In genomic region chr6:142805042-142805441, GRCh38 we compare ENCODE assay signal across 29 cellular contexts.
DNase-seq lines count a peak whose midpoint lies in the region; ATAC-seq and TF ChIP-seq lines count a peak whose summit lies in the region.
"Had no signal": no experiment of that assay in that cellular context is flagged by ENCODE, and none has a peak within 500 bp of the region (broad histone marks: within the 10 kb centered on the region; RNA-seq: fewer than 3 reads in every experiment).

No MANE protein-coding gene starts in this region.

- TF ChIP-seq EP300 in SK-N-SH (IDR thresholded peaks at IDR 0.05; ENCODE audit: borderline replicate concordance in 1 of 2, low read depth in 1 of 2, low read length in 1 of 2), result no peak

- TF ChIP-seq RAD21 in SK-N-SH (IDR thresholded peaks at IDR 0.05; ENCODE audit: low read length), result no peak

- H3K4me2 ChIP-seq in SK-N-SH, result no peak overlapping the region

- H3K27me3 Mint-ChIP-seq in activated CD4-positive, alpha-beta memory T cell treated with anti-CD3 and anti-CD28 coated beads for 36 hours, result no peaks in the 10 kb centered on the region
- no peaks in the 10 kb centered on the region for H3K27me3 Mint-ChIP-seq in activated CD4-positive, alpha-beta memory T cell treated with anti-CD3 and anti-CD28 coated beads, Interleukin-2, amount 10 ng/mL, durations not matched to agents 7 days and 5 days
- H3K27me3 Mint-ChIP-seq in CD4-positive, alpha-beta memory T cell, result no peaks in the 10 kb centered on the region
- no peaks in the 10 kb centered on the region for H3K27me3 Mint-ChIP-seq in T-cell
- H3K27me3 Mint-ChIP-seq in naive thymus-derived CD8-positive, alpha-beta T cell, result no peaks in the 10 kb centered on the region
- H3K27me3 Mint-ChIP-seq: activated naive CD8-positive, alpha-beta T cell treated with anti-CD3 and anti-CD28 coated beads, Interleukin-2, amount 10 ng/mL, durations not matched to agents 7 days and 5 days; stimulated activated naive CD8-positive, alpha-beta T cell treated with anti-CD3 and anti-CD28 coated beads, Interleukin-15, amount 100 ng/mL, for 72 hours had no signal

- intact Hi-C loops in activated CD4-positive, alpha-beta memory T cell treated with anti-CD3 and anti-CD28 coated beads for 36 hours (cut with micrococcal nuclease), result no loop called here
- intact Hi-C loops in CD4-positive, alpha-beta memory T cell (cut with micrococcal nuclease), result no loop called here

- no peak for TF ChIP-seq CTCF in SK-N-SH (IDR thresholded peaks at IDR 0.05)

- no peaks in the 10 kb centered on the region for H4K20me1 ChIP-seq in SK-N-SH (ENCODE audit: insufficient read depth)

- peaks cover 88% of the 10 kb centered on the region for H3K4me1 Mint-ChIP-seq in activated CD4-positive, alpha-beta memory T cell treated with anti-CD3 and anti-CD28 coated beads for 36 hours (ENCODE audit: low read depth)
- peaks cover 28% of the 10 kb centered on the region for H3K4me1 Mint-ChIP-seq in activated CD4-positive, alpha-beta memory T cell treated with anti-CD3 and anti-CD28 coated beads, Interleukin-2, amount 10 ng/mL, durations not matched to agents 7 days and 5 days
- peaks cover 75 to 96% (median 85%) of the 10 kb centered on the region in 4 donors for H3K4me1 Mint-ChIP-seq in CD4-positive, alpha-beta memory T cell
- peaks cover 92 to 95% (median 93%) of the 10 kb centered on the region in 3 donors for H3K4me1 Mint-ChIP-seq in T-cell
- H3K4me1 Mint-ChIP-seq in naive thymus-derived CD8-positive, alpha-beta T cell, result peaks cover 51 to 90% (median 82%) of the 10 kb centered on the region in 4 donors

- H3K9me3 ChIP-seq in CD4-positive, alpha-beta memory T cell (ENCODE audit: control insufficient read depth in 1 of 2, low read length in 2 of 2), result no peaks in the 10 kb centered on the region
- H3K9me3 ChIP-seq in SK-N-SH, result no peaks in the 10 kb centered on the region
- H3K9me3 ChIP-seq: BE2C, Caco-2, psoas muscle, SJCRH30, transverse colon had no signal

- no peaks in the 10 kb centered on the region for H3K9me3 Mint-ChIP-seq in activated CD4-positive, alpha-beta memory T cell treated with anti-CD3 and anti-CD28 coated beads for 36 hours
- H3K9me3 Mint-ChIP-seq in activated CD4-positive, alpha-beta memory T cell treated with anti-CD3 and anti-CD28 coated beads, Interleukin-2, amount 10 ng/mL, durations not matched to agents 7 days and 5 days, result no peaks in the 10 kb centered on the region
- H3K9me3 Mint-ChIP-seq in CD4-positive, alpha-beta memory T cell, result no peaks in the 10 kb centered on the region
- no peaks in the 10 kb centered on the region for H3K9me3 Mint-ChIP-seq in T-cell
- peaks cover 0 to 3% (median 0%) of the 10 kb centered on the region in 9 donors for H3K9me3 Mint-ChIP-seq in naive thymus-derived CD8-positive, alpha-beta T cell
- H3K9me3 Mint-ChIP-seq: immature natural killer cell had no signal

- H3K4me3 ChIP-seq in CD4-positive, alpha-beta memory T cell (ENCODE audit: low read length in 2 of 2), result no peak overlapping the region
- H3K4me3 ChIP-seq in SK-N-SH (ENCODE audit: low read depth in 2 of 2, low read length in 1 of 2), result no peak overlapping the region
- H3K4me3 ChIP-seq: K562, psoas muscle, SJCRH30, transverse colon had no signal

- H3K4me1 ChIP-seq in CD4-positive, alpha-beta memory T cell (ENCODE audit: insufficient read depth, low read length), result peaks cover 91% of the 10 kb centered on the region
- peaks cover 9 to 13% of the 10 kb centered on the region in 2 experiments for H3K4me1 ChIP-seq in SK-N-SH (ENCODE audit: control insufficient read depth in 1 of 2, insufficient read depth in 2 of 2, low read depth in 1 of 2, low read length in 1 of 2)
- H3K4me1 ChIP-seq: BE2C, SJCRH30, transverse colon had no signal

- peaks cover 26% of the 10 kb centered on the region for H3K36me3 Mint-ChIP-seq in activated CD4-positive, alpha-beta memory T cell treated with anti-CD3 and anti-CD28 coated beads for 36 hours
- H3K36me3 Mint-ChIP-seq in activated CD4-positive, alpha-beta memory T cell treated with anti-CD3 and anti-CD28 coated beads, Interleukin-2, amount 10 ng/mL, durations not matched to agents 7 days and 5 days (ENCODE audit: low read depth), result peaks cover 45% of the 10 kb centered on the region
- peaks cover 32 to 47% of the 10 kb centered on the region in 2 donors for H3K36me3 Mint-ChIP-seq in CD4-positive, alpha-beta memory T cell
- H3K36me3 Mint-ChIP-seq in T-cell, result peaks cover 57% of the 10 kb centered on the region
- peaks cover 5 to 60% (median 26%) of the 10 kb centered on the region in 3 donors for H3K36me3 Mint-ChIP-seq in naive thymus-derived CD8-positive, alpha-beta T cell

- H3K79me2 ChIP-seq in SK-N-SH (ENCODE audit: insufficient read depth), result peaks cover 16% of the 10 kb centered on the region

- H3K9ac ChIP-seq in SK-N-SH, result no peak overlapping the region

- CTCF ChIA-PET in activated CD4-positive, alpha-beta memory T cell treated with anti-CD3 and anti-CD28 coated beads for 36 hours (lab: Charles Lee), result interaction anchor here (0.9 kb wide), 1 partner anchor 19 kb away, joined by 5 read pairs; no protein-coding TSS in a partner anchor
- CTCF ChIA-PET in activated CD4-positive, alpha-beta memory T cell treated with anti-CD3 and anti-CD28 coated beads, Interleukin-2, amount 10 ng/mL, durations not matched to agents 7 days and 5 days (lab: Charles Lee), result no interaction called here
- CTCF ChIA-PET in CD4-positive, alpha-beta memory T cell (lab: Charles Lee; ENCODE audit: partially characterized antibody), result interaction anchor here (1.2 to 1.8 kb wide), 2 partner anchors 11 to 19 kb away, joined by 3 to 4 read pairs; no protein-coding TSS in a partner anchor
- CTCF ChIA-PET in T-cell (lab: Charles Lee), result interaction anchor here (0.6 to 1.1 kb wide), 2 partner anchors 109 to 172 kb away, joined by 3 to 16 read pairs; no protein-coding TSS in a partner anchor
- CTCF ChIA-PET in SK-N-SH (lab: Yijun Ruan, JAX), result no interaction called here

- 96% methylated on average over 1 of the region's 1 CpG for WGBS in SK-N-SH (ENCODE audit: low lambda C conversion rate)

- H3K27me3 ChIP-seq in CD4-positive, alpha-beta memory T cell (ENCODE audit: insufficient read depth, low read length), result no peaks in the 10 kb centered on the region
- H3K27me3 ChIP-seq in SK-N-SH (ENCODE audit: insufficient read depth), result no peaks in the 10 kb centered on the region
- H3K27me3 ChIP-seq: BE2C, SJCRH30, transverse colon had no signal

- H3K9me2 ChIP-seq in SK-N-SH, result no peaks in the 10 kb centered on the region

- H3K36me3 ChIP-seq in CD4-positive, alpha-beta memory T cell (ENCODE audit: insufficient read depth, low read length), result no peaks in the 10 kb centered on the region
- no peaks in the 10 kb centered on the region for H3K36me3 ChIP-seq in SK-N-SH (replicated peaks in 1 of 2; ENCODE audit: control insufficient read depth in 1 of 2, insufficient read depth in 2 of 2, low read length in 1 of 2)
- H3K36me3 ChIP-seq: BE2C, SJCRH30, transverse colon had no signal

- no peak overlapping the region for H2AFZ ChIP-seq in SK-N-SH (ENCODE audit: low read depth)

- POLR2A ChIA-PET in activated CD4-positive, alpha-beta memory T cell treated with anti-CD3 and anti-CD28 coated beads for 36 hours (lab: Charles Lee), result interaction anchor here (0.7 to 1.2 kb wide), 2 partner anchors 26 to 140 kb away, joined by 3 to 4 read pairs; no protein-coding TSS in a partner anchor
- POLR2A ChIA-PET in activated CD4-positive, alpha-beta memory T cell treated with anti-CD3 and anti-CD28 coated beads, Interleukin-2, amount 10 ng/mL, durations not matched to agents 7 days and 5 days (lab: Charles Lee), result no interaction called here
- POLR2A ChIA-PET in CD4-positive, alpha-beta memory T cell (lab: Charles Lee; ENCODE audit: partially characterized antibody), result interaction anchor here (0.6 to 4.3 kb wide), 4 partner anchors 14 to 31 kb away, joined by 3 to 16 read pairs (median 3); no protein-coding TSS in a partner anchor
- POLR2A ChIA-PET in T-cell (lab: Charles Lee), result interaction anchor here in 1 of 2 donors (0.6 kb wide), 2 partner anchors 27 to 120 kb away, joined by 3 to 4 read pairs; no protein-coding TSS in a partner anchor
- POLR2A ChIA-PET in naive thymus-derived CD8-positive, alpha-beta T cell (lab: Charles Lee), result interaction anchor here (0.7 to 1.1 kb wide), 3 partner anchors 11 to 140 kb away, joined by 3 to 5 read pairs (median 5); partner anchors contain the start of gene HIVEP2
- POLR2A ChIA-PET in SK-N-SH (lab: Yijun Ruan, JAX), result no interaction called here

- no peak overlapping the region for H3K27ac ChIP-seq in CD4-positive, alpha-beta memory T cell (ENCODE audit: low read depth, low read length)
- no peak overlapping the region for H3K27ac ChIP-seq in SK-N-SH (ENCODE audit: low read depth in 2 of 2, low read length in 1 of 2)
- H3K27ac ChIP-seq: psoas muscle, SJCRH30, transverse colon had no signal

- DNase-seq in activated CD4-positive, alpha-beta memory T cell treated with anti-CD3 and anti-CD28 coated beads for 36 hours, result no peak
- DNase-seq in activated CD4-positive, alpha-beta memory T cell treated with anti-CD3 and anti-CD28 coated beads, Interleukin-2, amount 10 ng/mL, durations not matched to agents 7 days and 5 days, result no peak
- DNase-seq in CD4-positive, alpha-beta memory T cell, result no peak
- DNase-seq in T-cell (no peak), SK-N-SH (no peak), AG20443 (ENCODE audit: low spot score) (no peak), NK-92 (lab: John Stamatoyannopoulos, UW; ENCODE audit: unreplicated experiment) (no peak)
- DNase-seq in naive thymus-derived CD8-positive, alpha-beta T cell, result no peak
- DNase-seq: activated naive CD8-positive, alpha-beta T cell treated with anti-CD3 and anti-CD28 coated beads, Interleukin-2, amount 10 ng/mL, durations not matched to agents 7 days and 5 days; BE2C; Caco-2; central memory CD4-positive, alpha-beta T cell; DMS79 treated with DMSO at 0.1 percent for 48 hours; HCEC 1CT; hypothalamus; immature natural killer cell; left colon; mesenchymal stem cell; NCI-H1105; NCI-H1930; NCI-H226; NCI-H748 treated with DMSO at 0.1 percent for 48 hours; psoas muscle; SJCRH30; stimulated activated naive CD8-positive, alpha-beta T cell treated with anti-CD3 and anti-CD28 coated beads, Interleukin-15, amount 100 ng/mL, for 72 hours; T-helper 1 cell; transverse colon had no signal

- H3K27ac Mint-ChIP-seq in activated CD4-positive, alpha-beta memory T cell treated with anti-CD3 and anti-CD28 coated beads for 36 hours, result peak overlapping the region; percentile 66
- H3K27ac Mint-ChIP-seq in activated CD4-positive, alpha-beta memory T cell treated with anti-CD3 and anti-CD28 coated beads, Interleukin-2, amount 10 ng/mL, durations not matched to agents 7 days and 5 days, result no peak overlapping the region
- H3K27ac Mint-ChIP-seq in CD4-positive, alpha-beta memory T cell, result peak overlapping the region in 6 of 7 donors; percentile 36 to 79 (median 65)
- peak overlapping the region; percentile 76 to 88 for H3K27ac Mint-ChIP-seq in T-cell
- H3K27ac Mint-ChIP-seq in naive thymus-derived CD8-positive, alpha-beta T cell, result peak overlapping the region; percentile 6 to 82 (median 62)
- H3K27ac Mint-ChIP-seq: activated naive CD8-positive, alpha-beta T cell treated with anti-CD3 and anti-CD28 coated beads, Interleukin-2, amount 10 ng/mL, durations not matched to agents 7 days and 5 days; activated T-helper 1 cell treated with anti-CD3 and anti-CD28 coated beads, Interleukin-12 subunit alpha, Interleukin-12 subunit beta, Interleukin-2, Interleukin-4 antibody, amounts not matched to agents 30 ng/mL and 10 ng/mL and 1 ng/mL, durations not matched to agents 14 hours and 24 hours and 36 hours; immature natural killer cell had no signal

- peaks cover 22% of the 10 kb centered on the region for H3F3A ChIP-seq in SK-N-SH (replicated peaks; ENCODE audit: insufficient read depth)

- ATAC-seq in T-cell (replicated peaks in 1 of 4), result no peak
- ATAC-seq in naive thymus-derived CD8-positive, alpha-beta T cell, result no peak
- ATAC-seq: K562, left colon had no signal

- no peak overlapping the region for H3K4me3 Mint-ChIP-seq in activated CD4-positive, alpha-beta memory T cell treated with anti-CD3 and anti-CD28 coated beads for 36 hours
- H3K4me3 Mint-ChIP-seq in activated CD4-positive, alpha-beta memory T cell treated with anti-CD3 and anti-CD28 coated beads, Interleukin-2, amount 10 ng/mL, durations not matched to agents 7 days and 5 days, result no peak overlapping the region
- H3K4me3 Mint-ChIP-seq in CD4-positive, alpha-beta memory T cell, result peak overlapping the region in 2 of 8 donors; percentile 19 to 23
- no peak overlapping the region for H3K4me3 Mint-ChIP-seq in T-cell
- H3K4me3 Mint-ChIP-seq in naive thymus-derived CD8-positive, alpha-beta T cell, result no peak overlapping the region
- H3K4me3 Mint-ChIP-seq: activated naive CD8-positive, alpha-beta T cell treated with anti-CD3 and anti-CD28 coated beads, Interleukin-2, amount 10 ng/mL, durations not matched to agents 7 days and 5 days; activated T-helper 1 cell treated with anti-CD3 and anti-CD28 coated beads, Interleukin-12 subunit alpha, Interleukin-12 subunit beta, Interleukin-2, Interleukin-4 antibody, amounts not matched to agents 30 ng/mL and 10 ng/mL and 1 ng/mL, durations not matched to agents 14 hours and 24 hours and 36 hours; immature natural killer cell; stimulated activated naive CD8-positive, alpha-beta T cell treated with anti-CD3 and anti-CD28 coated beads, Interleukin-15, amount 100 ng/mL, for 72 hours had no signal

Comparison
In these comparisons a context has a peak if more than half of its experiments do, and no peak if none do; other contexts are left out.
1. CTCF ChIA-PET loops: an anchor here in activated CD4-positive, alpha-beta memory T cell treated with anti-CD3 and anti-CD28 coated beads for 36 hours (0.9 kb wide), CD4-positive, alpha-beta memory T cell (1.2 to 1.8 kb wide) and T-cell (0.6 to 1.1 kb wide); none called in activated CD4-positive, alpha-beta memory T cell treated with anti-CD3 and anti-CD28 coated beads, Interleukin-2, amount 10 ng/mL, durations not matched to agents 7 days and 5 days and SK-N-SH.
2. POLR2A ChIA-PET loops: an anchor here in activated CD4-positive, alpha-beta memory T cell treated with anti-CD3 and anti-CD28 coated beads for 36 hours (0.7 to 1.2 kb wide), CD4-positive, alpha-beta memory T cell (0.6 to 4.3 kb wide) and naive thymus-derived CD8-positive, alpha-beta T cell (0.7 to 1.1 kb wide); none called in activated CD4-positive, alpha-beta memory T cell treated with anti-CD3 and anti-CD28 coated beads, Interleukin-2, amount 10 ng/mL, durations not matched to agents 7 days and 5 days and SK-N-SH.